ENCODE assay signal across 1 cellular context in genomic region chr6:146543940-146544661, GRCh38.
TF ChIP-seq lines count a peak whose summit lies in the region.

No MANE protein-coding gene starts in this region.

TF ChIP-seq in GM12878, 131 proteins besides CTCF, POLR2A, EP300 and RAD21 (continued from another document):
- TF ChIP-seq ZBTB40 (IDR thresholded peaks at IDR 0.05; ENCODE audit: borderline replicate concordance), result no peak
- no peak for TF ChIP-seq TCF3 (IDR thresholded peaks at IDR 0.05; ENCODE audit: borderline replicate concordance, insufficient read depth, low read depth, low read length)
- no peak for TF ChIP-seq HSF1 (IDR thresholded peaks at IDR 0.05; ENCODE audit: low read depth, low read length)
- no peak for TF ChIP-seq STAT1 (conservative IDR thresholded peaks at IDR 0.05)
- no peak for TF ChIP-seq CEBPB (IDR thresholded peaks at IDR 0.05; ENCODE audit: borderline replicate concordance in 1 of 2, low read depth in 2 of 2, low read length in 2 of 2)
- TF ChIP-seq SREBF2 (IDR thresholded peaks at IDR 0.05; ENCODE audit: low read length), result no peak
- TF ChIP-seq RB1 (IDR thresholded peaks at IDR 0.05; ENCODE audit: borderline replicate concordance), result no peak
- no peak for TF ChIP-seq ATF3 (IDR thresholded peaks at IDR 0.05; ENCODE audit: borderline replicate concordance, extremely low read depth, low read depth, low read length)
- TF ChIP-seq TAF1 (IDR thresholded peaks at IDR 0.05; ENCODE audit: borderline replicate concordance, low read depth, low read length), result no peak
- no peak for TF ChIP-seq SUPT20H (IDR thresholded peaks at IDR 0.05; ENCODE audit: borderline replicate concordance, control insufficient read depth, low read depth, low read length)
- no peak for TF ChIP-seq RBBP5 (conservative IDR thresholded peaks at IDR 0.05)
- no peak for TF ChIP-seq MEF2A (IDR thresholded peaks at IDR 0.05; ENCODE audit: insufficient read depth, low read depth, low read length)
